ENCODE assay signal across 19 cellular contexts in genomic region chr18:79495591-79496071, GRCh38.
A peak's percentile ranks its signal among the peaks of the same experiment; 100 is the strongest.
DNase-seq lines count a peak whose midpoint lies in the region; ATAC-seq, FAIRE-seq and TF ChIP-seq lines count a peak whose summit lies in the region.
"Had no signal": no experiment of that assay in that cellular context is flagged by ENCODE, and none has a peak within 500 bp of the region (broad histone marks: within the 10 kb centered on the region; RNA-seq: fewer than 3 reads in every experiment).

No MANE protein-coding gene starts in this region.

- peaks cover 17% of the 10 kb centered on the region for H3K4me1 Mint-ChIP-seq in activated CD4-positive, alpha-beta memory T cell treated with anti-CD3 and anti-CD28 coated beads for 36 hours (ENCODE audit: low read depth)
- peaks cover 10% of the 10 kb centered on the region for H3K4me1 Mint-ChIP-seq in activated CD4-positive, alpha-beta memory T cell treated with anti-CD3 and anti-CD28 coated beads, Interleukin-2, amount 10 ng/mL, durations not matched to agents 7 days and 5 days

- FAIRE-seq in RCC 7860 (lab: Jason Lieb, UNC): no peak
- FAIRE-seq: A204.1 had no signal

- CTCF ChIA-PET in activated CD4-positive, alpha-beta memory T cell treated with anti-CD3 and anti-CD28 coated beads for 36 hours (lab: Charles Lee): no interaction called here
- CTCF ChIA-PET in activated CD4-positive, alpha-beta memory T cell treated with anti-CD3 and anti-CD28 coated beads, Interleukin-2, amount 10 ng/mL, durations not matched to agents 7 days and 5 days (lab: Charles Lee): no interaction called here

- no peak for TF ChIP-seq CTCF in left lung (IDR thresholded peaks at IDR 0.05)

- no peak overlapping the region for H3K4me3 Mint-ChIP-seq in activated CD4-positive, alpha-beta memory T cell treated with anti-CD3 and anti-CD28 coated beads for 36 hours
- H3K4me3 Mint-ChIP-seq in activated CD4-positive, alpha-beta memory T cell treated with anti-CD3 and anti-CD28 coated beads, Interleukin-2, amount 10 ng/mL, durations not matched to agents 7 days and 5 days: no peak overlapping the region
- H3K4me3 Mint-ChIP-seq: CD4-positive, alpha-beta memory T cell had no signal

- H3K27me3 Mint-ChIP-seq in activated CD4-positive, alpha-beta memory T cell treated with anti-CD3 and anti-CD28 coated beads for 36 hours: no peaks in the 10 kb centered on the region
- no peaks in the 10 kb centered on the region for H3K27me3 Mint-ChIP-seq in activated CD4-positive, alpha-beta memory T cell treated with anti-CD3 and anti-CD28 coated beads, Interleukin-2, amount 10 ng/mL, durations not matched to agents 7 days and 5 days
- H3K27me3 Mint-ChIP-seq: CD4-positive, alpha-beta memory T cell had no signal

- H3K27ac ChIP-seq in left lung: no peak overlapping the region
- H3K27ac ChIP-seq: GM23248 had no signal

- H3K36me3 Mint-ChIP-seq in activated CD4-positive, alpha-beta memory T cell treated with anti-CD3 and anti-CD28 coated beads for 36 hours: peaks cover 59% of the 10 kb centered on the region
- H3K36me3 Mint-ChIP-seq in activated CD4-positive, alpha-beta memory T cell treated with anti-CD3 and anti-CD28 coated beads, Interleukin-2, amount 10 ng/mL, durations not matched to agents 7 days and 5 days (ENCODE audit: low read depth): peaks cover 63% of the 10 kb centered on the region

- ATAC-seq in left lung (no peak), sciatic nerve (no peak)

- peak overlapping the region; percentile 21 for H3K27ac Mint-ChIP-seq in activated CD4-positive, alpha-beta memory T cell treated with anti-CD3 and anti-CD28 coated beads for 36 hours
- no peak overlapping the region for H3K27ac Mint-ChIP-seq in activated CD4-positive, alpha-beta memory T cell treated with anti-CD3 and anti-CD28 coated beads, Interleukin-2, amount 10 ng/mL, durations not matched to agents 7 days and 5 days

- H3K27me3 ChIP-seq in left lung: no peaks in the 10 kb centered on the region

- POLR2A ChIA-PET in activated CD4-positive, alpha-beta memory T cell treated with anti-CD3 and anti-CD28 coated beads for 36 hours (lab: Charles Lee): no interaction called here
- POLR2A ChIA-PET in activated CD4-positive, alpha-beta memory T cell treated with anti-CD3 and anti-CD28 coated beads, Interleukin-2, amount 10 ng/mL, durations not matched to agents 7 days and 5 days (lab: Charles Lee): no interaction called here

- H3K9me3 ChIP-seq in left lung: peaks cover 0 to 42% of the 10 kb centered on the region in 2 donors

- DNase-seq in activated CD4-positive, alpha-beta memory T cell treated with anti-CD3 and anti-CD28 coated beads for 36 hours: no peak
- no peak for DNase-seq in activated CD4-positive, alpha-beta memory T cell treated with anti-CD3 and anti-CD28 coated beads, Interleukin-2, amount 10 ng/mL, durations not matched to agents 7 days and 5 days
- DNase-seq in DMS79 treated with DMSO at 0.1 percent for 48 hours (lab: John Stamatoyannopoulos, UW): peak; percentile 36
- peak; percentile 10 to 47 for DNase-seq in left lung
- DNase-seq in sciatic nerve (ENCODE audit: low spot score): peak; percentile 45
- DNase-seq in RCC 7860 (ENCODE audit: low spot score): no peak
- DNase-seq in 8988T: no peak
- no peak for DNase-seq in cerebellar cortex (ENCODE audit: low spot score)
- DNase-seq: activated CD4-positive, alpha-beta T cell treated with anti-CD3 and anti-CD28 coated beads for 1 hour; activated T-cell treated with anti-CD3 and anti-CD28 coated beads for 4 hours; caudate nucleus; CD4-positive, alpha-beta memory T cell; effector memory CD4-positive, alpha-beta T cell; GM23248; MM.1S; NCI-H2029 treated with DMSO at 0.1 percent for 48 hours; NCI-H524; T-helper 9 cell had no signal

- H3K9me3 Mint-ChIP-seq in activated CD4-positive, alpha-beta memory T cell treated with anti-CD3 and anti-CD28 coated beads for 36 hours: peaks cover 39% of the 10 kb centered on the region
- peaks cover 40% of the 10 kb centered on the region for H3K9me3 Mint-ChIP-seq in activated CD4-positive, alpha-beta memory T cell treated with anti-CD3 and anti-CD28 coated beads, Interleukin-2, amount 10 ng/mL, durations not matched to agents 7 days and 5 days

- no peaks in the 10 kb centered on the region for H3K4me1 ChIP-seq in left lung

- intact Hi-C loops in activated CD4-positive, alpha-beta memory T cell treated with anti-CD3 and anti-CD28 coated beads for 36 hours (cut with micrococcal nuclease): no loop called here
- intact Hi-C loops in left lung (cut with DNase I) (no loop called here), sciatic nerve (cut with DNase I) (no loop called here)

- no peak overlapping the region for H3K4me3 ChIP-seq in left lung
- H3K4me3 ChIP-seq: GM23248 had no signal

- peaks cover 0 to 17% of the 10 kb centered on the region in 2 donors for H3K36me3 ChIP-seq in left lung

Comparison
In these comparisons a context has a peak if more than half of its experiments do, and no peak if none do; other contexts are left out.
1. DNase-seq: peak in DMS79 treated with DMSO at 0.1 percent for 48 hours (single experiment), left lung (2 of 2) and sciatic nerve (single experiment); none in activated CD4-positive, alpha-beta memory T cell treated with anti-CD3 and anti-CD28 coated beads for 36 hours (single experiment), activated CD4-positive, alpha-beta memory T cell treated with anti-CD3 and anti-CD28 coated beads, Interleukin-2, amount 10 ng/mL, durations not matched to agents 7 days and 5 days (single experiment), RCC 7860 (single experiment), 8988T (single experiment) and cerebellar cortex (single experiment).